15 cellular contexts compared by ENCODE assay signal in the genomic region with DNA sequence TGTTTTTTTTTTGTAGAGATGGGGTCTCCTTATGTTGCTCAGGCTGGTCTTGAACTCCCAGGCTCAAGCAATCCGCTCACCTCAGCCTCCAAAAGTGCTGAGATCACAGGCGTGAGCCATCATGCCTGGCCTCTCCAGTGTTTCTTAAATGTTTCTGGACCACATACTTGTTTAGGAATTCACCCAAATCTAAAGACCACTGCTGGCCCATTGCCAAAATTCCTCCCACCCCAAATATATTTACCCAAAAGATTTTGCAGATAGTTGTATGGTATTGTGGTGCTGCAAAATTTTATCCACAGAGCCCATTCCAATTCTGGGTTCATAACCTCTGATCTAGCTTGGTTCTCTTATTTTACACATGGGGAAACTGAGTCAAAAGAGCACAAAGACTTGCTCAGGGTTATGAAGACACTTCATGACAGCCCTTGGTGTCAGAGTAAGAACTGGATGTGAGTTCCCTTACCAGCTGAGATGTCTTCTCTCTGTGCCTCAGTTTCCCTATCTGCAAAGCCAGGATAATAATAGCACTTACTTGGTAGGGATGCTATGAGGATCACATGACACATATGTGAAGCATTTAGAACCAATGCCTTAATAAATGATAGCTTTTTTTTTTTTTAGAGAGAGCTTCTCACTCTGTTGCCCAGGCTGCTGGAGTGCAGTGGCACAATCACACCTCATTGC. TPM values are rescaled to one million over a fixed set of nuclear protein-coding genes. Genes with fewer than 3 reads are reported as not detected.
"Had no signal": no experiment of that assay in that cellular context is flagged by ENCODE, and none has a peak within 500 bp of the region (broad histone marks: within the 10 kb centered on the region; RNA-seq: fewer than 3 reads in every experiment).

No MANE protein-coding gene starts in this region.

- H3K27me3 ChIP-seq: SJSA1 had no signal

- DNase-seq: NCI-H1092 treated with DMSO at 0.1 percent for 48 hours, NCI-H1436, NCI-H187, NCI-H2029, NCI-H2081 treated with DMSO at 0.1 percent for 48 hours, NCI-H510A, NCI-H524 treated with DMSO at 0.1 percent for 48 hours, NCI-H774, Right ventricle myocardium superior, SIG-M5 had no signal

- H3K36me3 ChIP-seq: SJSA1 had no signal

- H3K27ac ChIP-seq: KMS-11, SJSA1, SK-N-MC had no signal

- H3K4me3 ChIP-seq: SJSA1, SK-N-MC had no signal

- H3K4me2 ChIP-seq: KMS-11 had no signal

- H3K9ac ChIP-seq: KMS-11 had no signal

- FAIRE-seq: RCC 7860 had no signal

RNA-seq across cellular contexts. Expression of a gene that starts 10.9 kb away (rescaled TPM):
- total RNA-seq: M059J, Right ventricle myocardium superior, SJSA1 had no signal

RNA-seq across cellular contexts. Expression of a gene that starts 57.2 kb away (rescaled TPM):
- total RNA-seq: M059J, Right ventricle myocardium superior, SJSA1 had no signal
